9 cellular contexts compared by ENCODE assay signal in genomic region chr15:67433495-67434099, GRCh38.
A peak's percentile ranks its signal among the peaks of the same experiment; 100 is the strongest.
DNase-seq lines count a peak whose midpoint lies in the region; ATAC-seq and TF ChIP-seq lines count a peak whose summit lies in the region.
"Had no signal": no experiment of that assay in that cellular context is flagged by ENCODE, and none has a peak within 500 bp of the region (broad histone marks: within the 10 kb centered on the region; RNA-seq: fewer than 3 reads in every experiment).

No MANE protein-coding gene starts in this region.

- 60% methylated on average over 3 of the region's 3 CpGs for WGBS in prostate gland

- H3F3A ChIP-seq in Loucy (ENCODE audit: low read depth) = no peaks in the 10 kb centered on the region

- no peaks in the 10 kb centered on the region for H3K9me3 ChIP-seq in Loucy (ENCODE audit: insufficient read depth, low read depth, low read length)
- H3K9me3 ChIP-seq in prostate gland = no peaks in the 10 kb centered on the region

- no peaks in the 10 kb centered on the region for H4K20me1 ChIP-seq in Loucy (ENCODE audit: insufficient read depth, low read length, poor library complexity, severe bottlenecking)

- no peak overlapping the region for H3K27ac Mint-ChIP-seq in activated CD4-positive, alpha-beta memory T cell treated with anti-CD3 and anti-CD28 coated beads, Interleukin-2, amount 10 ng/mL, durations not matched to agents 7 days and 5 days
- H3K27ac Mint-ChIP-seq: activated naive CD8-positive, alpha-beta T cell treated with anti-CD3 and anti-CD28 coated beads, Interleukin-2, amount 10 ng/mL, durations not matched to agents 7 days and 5 days had no signal

- H3K9me2 ChIP-seq in Loucy (replicated peaks; ENCODE audit: low read depth, low read length) = no peaks in the 10 kb centered on the region

- no peak overlapping the region for H3K4me2 ChIP-seq in Loucy (ENCODE audit: low read depth, low read length, poor library complexity, severe bottlenecking)

- H3K27ac ChIP-seq in prostate gland = no peak overlapping the region

- H3K36me3 Mint-ChIP-seq in activated CD4-positive, alpha-beta memory T cell treated with anti-CD3 and anti-CD28 coated beads, Interleukin-2, amount 10 ng/mL, durations not matched to agents 7 days and 5 days (ENCODE audit: low read depth) = no peaks in the 10 kb centered on the region
- H3K36me3 Mint-ChIP-seq: activated naive CD8-positive, alpha-beta T cell treated with anti-CD3 and anti-CD28 coated beads, Interleukin-2, amount 10 ng/mL, durations not matched to agents 7 days and 5 days had no signal

- H3K27me3 ChIP-seq in Loucy (ENCODE audit: insufficient read depth, low read length, poor library complexity, severe bottlenecking) (no peaks in the 10 kb centered on the region), prostate gland (replicated peaks; ENCODE audit: insufficient read depth) (no peaks in the 10 kb centered on the region)

- no peak for ATAC-seq in GM19324 (IDR thresholded peaks at IDR 0.05; ENCODE audit: low FRiP score, unreplicated experiment)
- ATAC-seq in GM19452 (IDR thresholded peaks at IDR 0.05; ENCODE audit: unreplicated experiment) = no peak

- TF ChIP-seq POLR2A in prostate gland (IDR thresholded peaks at IDR 0.05) = no peak

- H3K36me3 ChIP-seq in Loucy (ENCODE audit: insufficient read depth, low read length) = no peaks in the 10 kb centered on the region
- H3K36me3 ChIP-seq in prostate gland = no peaks in the 10 kb centered on the region

- TF ChIP-seq CTCF in Loucy (conservative IDR thresholded peaks at IDR 0.05; ENCODE audit: low read length) (peak; percentile 85), prostate gland (IDR thresholded peaks at IDR 0.05) (peak in 3 of 4 experiments; percentile 47 to 65 (median 62))

- intact Hi-C loops in prostate gland (cut with DNase I) = loop anchor here (5.0 kb wide), 1 partner anchor 486 kb away; no protein-coding TSS in a partner anchor

- POLR2A ChIA-PET in activated CD4-positive, alpha-beta memory T cell treated with anti-CD3 and anti-CD28 coated beads, Interleukin-2, amount 10 ng/mL, durations not matched to agents 7 days and 5 days (lab: Charles Lee) = interaction anchor here (1.5 kb wide), 1 partner anchor 126 kb away, joined by 4 read pairs; no protein-coding TSS in a partner anchor

- H3K4me3 ChIP-seq in Loucy (ENCODE audit: low read length, poor library complexity, severe bottlenecking) = no peak overlapping the region
- no peak overlapping the region for H3K4me3 ChIP-seq in prostate gland

- no peak overlapping the region for H3K9ac ChIP-seq in Loucy (ENCODE audit: low read depth, low read length, poor library complexity, severe bottlenecking)

- CTCF ChIA-PET in activated CD4-positive, alpha-beta memory T cell treated with anti-CD3 and anti-CD28 coated beads, Interleukin-2, amount 10 ng/mL, durations not matched to agents 7 days and 5 days (lab: Charles Lee) = interaction anchor here (0.6 to 2.7 kb wide), 8 partner anchors 11 to 487 kb away, joined by 3 to 19 read pairs (median 4); no protein-coding TSS in a partner anchor

- H3K27me3 Mint-ChIP-seq in activated CD4-positive, alpha-beta memory T cell treated with anti-CD3 and anti-CD28 coated beads, Interleukin-2, amount 10 ng/mL, durations not matched to agents 7 days and 5 days = no peaks in the 10 kb centered on the region

- peaks cover 7% of the 10 kb centered on the region for H3K4me1 ChIP-seq in Loucy (ENCODE audit: insufficient read depth, low read length, poor library complexity, severe bottlenecking)
- H3K4me1 ChIP-seq in prostate gland (replicated peaks) = no peaks in the 10 kb centered on the region

- H2AFZ ChIP-seq in Loucy (ENCODE audit: low read length) = no peak overlapping the region

- H3K79me2 ChIP-seq in Loucy (ENCODE audit: insufficient read depth, low read length) = no peaks in the 10 kb centered on the region

- H3K4me1 Mint-ChIP-seq in activated CD4-positive, alpha-beta memory T cell treated with anti-CD3 and anti-CD28 coated beads, Interleukin-2, amount 10 ng/mL, durations not matched to agents 7 days and 5 days = no peaks in the 10 kb centered on the region

- no peaks in the 10 kb centered on the region for H3K9me3 Mint-ChIP-seq in activated CD4-positive, alpha-beta memory T cell treated with anti-CD3 and anti-CD28 coated beads, Interleukin-2, amount 10 ng/mL, durations not matched to agents 7 days and 5 days
- H3K9me3 Mint-ChIP-seq: activated naive CD8-positive, alpha-beta T cell treated with anti-CD3 and anti-CD28 coated beads, Interleukin-2, amount 10 ng/mL, durations not matched to agents 7 days and 5 days had no signal

- no peak overlapping the region for H3K4me3 Mint-ChIP-seq in activated CD4-positive, alpha-beta memory T cell treated with anti-CD3 and anti-CD28 coated beads, Interleukin-2, amount 10 ng/mL, durations not matched to agents 7 days and 5 days
- H3K4me3 Mint-ChIP-seq: activated naive CD8-positive, alpha-beta T cell treated with anti-CD3 and anti-CD28 coated beads, Interleukin-2, amount 10 ng/mL, durations not matched to agents 7 days and 5 days had no signal

- DNase-seq in SHP77 treated with DMSO at 0.1 percent for 48 hours (lab: John Stamatoyannopoulos, UW) (peak; percentile 0), SHP77 (lab: John Stamatoyannopoulos, UW) (no peak), germinal center (ENCODE audit: low spot score) (peak; percentile 55), prostate gland (ENCODE audit: low spot score) (peak; percentile 10)
- DNase-seq in activated CD4-positive, alpha-beta memory T cell treated with anti-CD3 and anti-CD28 coated beads, Interleukin-2, amount 10 ng/mL, durations not matched to agents 7 days and 5 days = peak; percentile 41
- DNase-seq: activated naive CD8-positive, alpha-beta T cell treated with anti-CD3 and anti-CD28 coated beads, Interleukin-2, amount 10 ng/mL, durations not matched to agents 7 days and 5 days had no signal

Comparison
In these comparisons a context has a peak if more than half of its experiments do, and no peak if none do; other contexts are left out.
1. DNase-seq: peak in SHP77 treated with DMSO at 0.1 percent for 48 hours (single experiment), activated CD4-positive, alpha-beta memory T cell treated with anti-CD3 and anti-CD28 coated beads, Interleukin-2, amount 10 ng/mL, durations not matched to agents 7 days and 5 days (single experiment), germinal center (single experiment) and prostate gland (single experiment); none in SHP77 (0 of 2).